ENCODE assay signal across 8 cellular contexts in the genomic region with DNA sequence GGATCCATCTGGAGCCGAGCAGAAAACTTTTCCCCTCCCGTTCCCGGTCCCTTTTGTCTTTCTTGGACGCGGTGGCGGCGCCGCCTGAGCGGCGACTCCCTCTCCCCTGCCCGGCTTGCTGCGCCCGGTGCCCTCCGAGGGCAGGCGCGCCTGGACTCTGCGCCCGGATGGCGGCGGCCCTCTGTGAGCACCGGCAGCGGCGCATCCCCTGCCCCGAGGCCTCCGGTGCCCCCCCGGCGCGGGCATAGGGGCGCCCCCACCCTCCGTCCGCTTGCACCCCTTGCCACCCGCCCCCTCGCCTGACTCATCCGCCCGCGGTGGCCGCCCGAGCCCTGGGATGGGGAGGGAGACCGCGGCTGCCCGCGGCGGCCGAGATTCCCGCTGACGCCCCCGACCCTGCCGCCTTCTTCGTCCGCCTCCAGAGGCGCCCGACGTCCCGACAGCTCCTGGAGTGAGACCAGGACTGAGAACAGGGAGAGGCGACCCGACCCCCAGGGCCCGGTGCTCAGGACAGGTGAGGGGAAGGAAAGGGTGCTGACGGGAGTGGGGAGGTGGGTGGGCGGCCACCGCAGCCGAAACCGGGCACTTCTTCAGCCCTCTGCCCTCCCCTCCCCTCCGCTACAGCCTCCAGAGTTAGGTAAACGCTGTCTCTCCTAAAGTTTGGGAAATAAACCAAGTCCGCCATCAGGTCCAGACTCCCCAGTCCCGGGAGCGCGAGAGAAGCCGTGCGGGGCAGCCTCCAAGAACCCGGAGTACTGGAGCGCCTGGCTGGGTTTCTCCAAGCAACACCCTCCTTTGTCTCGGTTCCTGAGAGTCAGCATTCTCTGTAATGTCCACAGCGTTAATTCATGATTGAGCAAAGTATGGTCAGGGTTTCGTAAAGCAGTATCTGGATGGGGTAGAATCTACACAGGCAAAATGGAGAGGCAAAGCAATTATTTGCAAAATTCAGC. TPM values are rescaled to one million over a fixed set of nuclear protein-coding genes. Genes with fewer than 3 reads are reported as not detected.
DNase-seq lines count a peak whose midpoint lies in the region; ATAC-seq, FAIRE-seq and TF ChIP-seq lines count a peak whose summit lies in the region.

A gene (plus strand): TSS at position 7 of the 953 bp plus-strand sequence. CDS start 74,406 bp downstream, outside the sequence.

- H4K20me1 ChIP-seq in IMR-90 (ENCODE audit: insufficient read depth, low read length): peaks cover 10% of the 10 kb centered on the region; the same call in 1 of the 2 replicates

- FAIRE-seq in GM19239 (lab: Jason Lieb, UNC): peak; percentile 40

- peak within 1 kb of the TSS; percentile 73; the same call in 1 of the 2 replicates for H3K23ac ChIP-seq in IMR-90 (ENCODE audit: low read depth, low read length)

- H3K18ac ChIP-seq in IMR-90 (ENCODE audit: low read depth, low read length): peak within 1 kb of the TSS; percentile 89

- TF ChIP-seq CTCF in IMR-90 (conservative IDR thresholded peaks at IDR 0.05; ENCODE audit: low read depth, low read length) (peak; percentile 43), thyroid gland (IDR thresholded peaks at IDR 0.05) (no peak)

- peak within 1 kb of the TSS; percentile 82 for H3K27ac ChIP-seq in IMR-90 (ENCODE audit: insufficient read depth, low read length)
- H3K27ac ChIP-seq in naive thymus-derived CD4-positive, alpha-beta T cell (ENCODE audit: low read depth, low read length): no peak within 1 kb of the TSS
- H3K27ac ChIP-seq in thyroid gland: peak within 1 kb of the TSS in 2 of 3 donors; percentile 48 to 62

- H2BK15ac ChIP-seq in IMR-90 (ENCODE audit: low read depth, low read length): peak within 1 kb of the TSS; percentile 13; the same call in 1 of the 3 replicates

- no peak for DNase-seq in GM19239 (ENCODE audit: insufficient read length, low spot score)
- DNase-seq in IMR-90: peak; percentile 51
- DNase-seq in activated T-cell treated with anti-CD3 and anti-CD28 coated beads, Interleukin-2, amount 50 U/mL, for 24 hours: peak; percentile 55
- peak; percentile 80 for DNase-seq in fibroblast of peridontal ligament (ENCODE audit: extremely low read depth)
- DNase-seq in naive thymus-derived CD4-positive, alpha-beta T cell: peak in 2 of 9 donors; percentile 7 to 63
- peak; percentile 6 to 14 for DNase-seq in thyroid gland
- DNase-seq in NCI-H446 (lab: John Stamatoyannopoulos, UW): no peak

- H2BK120ac ChIP-seq in IMR-90 (ENCODE audit: low read depth, low read length): peak within 1 kb of the TSS; percentile 75

- H3K9me3 Mint-ChIP-seq in activated T-cell treated with anti-CD3 and anti-CD28 coated beads, Interleukin-2, amount 50 U/mL, for 24 hours: no peaks in the 10 kb centered on the region
- peaks cover 0 to 10% (median 1%) of the 10 kb centered on the region in 11 donors for H3K9me3 Mint-ChIP-seq in naive thymus-derived CD4-positive, alpha-beta T cell

- POLR2A ChIA-PET in IMR-90 (lab: Charles Lee; ENCODE audit: unreplicated experiment): no interaction called here
- POLR2A ChIA-PET in naive thymus-derived CD4-positive, alpha-beta T cell (lab: Charles Lee): interaction anchor here (0.6 kb wide), 1 partner anchor 149 kb away, joined by 5 read pairs; no protein-coding TSS in a partner anchor

- peak within 1 kb of the TSS; percentile 89 for H3K4ac ChIP-seq in IMR-90 (ENCODE audit: low read depth, low read length)

- H4K8ac ChIP-seq in IMR-90 (ENCODE audit: low read depth in 2 of 2, low read length in 2 of 2): peak within 1 kb of the TSS; percentile 3 to 80; a peak in 2 of 4 replicates

- no peaks in the 10 kb centered on the region for H3K36me3 Mint-ChIP-seq in activated T-cell treated with anti-CD3 and anti-CD28 coated beads, Interleukin-2, amount 50 U/mL, for 24 hours (ENCODE audit: low read depth)
- peaks cover 0 to 16% (median 0%) of the 10 kb centered on the region in 5 donors for H3K36me3 Mint-ChIP-seq in naive thymus-derived CD4-positive, alpha-beta T cell

- peak within 1 kb of the TSS; percentile 69 for H3K14ac ChIP-seq in IMR-90 (replicated peaks; ENCODE audit: low read depth, low read length)

- intact Hi-C loops in IMR-90 (cut with micrococcal nuclease) (no loop called here), thyroid gland (cut with DNase I) (no loop called here)
- intact Hi-C loops in naive thymus-derived CD4-positive, alpha-beta T cell (cut with micrococcal nuclease): loop anchor here (1.0 to 5.0 kb wide), 3 partner anchors 147 to 234 kb away; no protein-coding TSS in a partner anchor

- H3K27me3 ChIP-seq in IMR-90 (ENCODE audit: control insufficient read depth, insufficient read depth, low read length): no peaks in the 10 kb centered on the region
- H3K27me3 ChIP-seq in naive thymus-derived CD4-positive, alpha-beta T cell (ENCODE audit: control insufficient read depth in 2 of 2, insufficient read depth in 2 of 2, low read length in 2 of 2): no peaks in the 10 kb centered on the region
- no peaks in the 10 kb centered on the region for H3K27me3 ChIP-seq in thyroid gland

- peak within 1 kb of the TSS; percentile 94 for H2AFZ ChIP-seq in IMR-90 (replicated peaks; ENCODE audit: low read length, poor library complexity)

- TF ChIP-seq POLR2A in IMR-90 (IDR thresholded peaks at IDR 0.05; ENCODE audit: low read depth, low read length): peak; percentile 47; the same call in 1 of the 2 replicates
- no peak for TF ChIP-seq POLR2A in thyroid gland (IDR thresholded peaks at IDR 0.05)

- peak within 1 kb of the TSS; percentile 84 for H2BK5ac ChIP-seq in IMR-90 (ENCODE audit: low read depth, low read length, poor library complexity, severe bottlenecking)

- WGBS in IMR-90 (ENCODE audit: extremely low coverage in 2 of 2, insufficient read length in 1 of 2), 2 experiments: 0% methylated on average over 9 of the region's 75 CpGs; no CpG with 5 or more reads in 1 of the 2 experiments
- 1 to 2% methylated on average over 10 to 15 of the region's 75 CpGs for WGBS in thyroid gland, 2 donors

- BruUV-seq in IMR-90 (replicated peaks; lab: Mats Ljungman, UMichigan): no TSS peak

- H3K9ac ChIP-seq in IMR-90 (ENCODE audit: low read depth, low read length): peak within 1 kb of the TSS; percentile 84

- peaks cover 5% of the 10 kb centered on the region for H3K9me1 ChIP-seq in IMR-90 (ENCODE audit: insufficient read depth, low read length)

- H3K9me3 ChIP-seq in IMR-90 (ENCODE audit: control insufficient read depth, insufficient read depth, low read length): no peaks in the 10 kb centered on the region
- no peaks in the 10 kb centered on the region for H3K9me3 ChIP-seq in naive thymus-derived CD4-positive, alpha-beta T cell (ENCODE audit: control insufficient read depth in 2 of 3, low read length in 3 of 3)
- H3K9me3 ChIP-seq in thyroid gland: no peaks in the 10 kb centered on the region

- in situ Hi-C loops in IMR-90 (cut with MboI; ENCODE audit: low sequenced_read_pairs): loop anchor here (10.0 kb wide), 1 partner anchor 329 kb away; no protein-coding TSS in a partner anchor

- H2BK20ac ChIP-seq in IMR-90 (ENCODE audit: low read depth, low read length): peak within 1 kb of the TSS; percentile 57

- peak within 1 kb of the TSS; percentile 88 for H3K4me2 ChIP-seq in IMR-90 (ENCODE audit: low read depth, low read length)

- H3K4me1 ChIP-seq in IMR-90 (ENCODE audit: control insufficient read depth, insufficient read depth, low read length) (peaks cover 5% of the 10 kb centered on the region), thyroid gland (peaks cover 0 to 11% of the 10 kb centered on the region in 2 donors)
- peaks cover 4 to 5% of the 10 kb centered on the region in 2 donors for H3K4me1 ChIP-seq in naive thymus-derived CD4-positive, alpha-beta T cell (ENCODE audit: control insufficient read depth in 2 of 2, insufficient read depth in 2 of 2, low read length in 2 of 2)

- no peak within 1 kb of the TSS; the same call in 1 of the 2 replicates for H2AK5ac ChIP-seq in IMR-90 (ENCODE audit: low read depth, low read length)

- peak within 1 kb of the TSS; percentile 53; the same call in 1 of the 2 replicates for H4K91ac ChIP-seq in IMR-90 (ENCODE audit: insufficient read depth, low read depth, low read length)

- peak within 1 kb of the TSS; percentile 26 for H4K5ac ChIP-seq in IMR-90 (ENCODE audit: low read depth, low read length)

- H3K56ac ChIP-seq in IMR-90 (ENCODE audit: extremely low read depth, insufficient read depth, low read length): peak within 1 kb of the TSS; percentile 62

- H3K27me3 Mint-ChIP-seq in activated T-cell treated with anti-CD3 and anti-CD28 coated beads, Interleukin-2, amount 50 U/mL, for 24 hours: peaks cover 29% of the 10 kb centered on the region
- H3K27me3 Mint-ChIP-seq in naive thymus-derived CD4-positive, alpha-beta T cell: peaks cover 7 to 66% (median 38%) of the 10 kb centered on the region in 5 donors

- CTCF ChIA-PET in IMR-90 (lab: Yijun Ruan, JAX): interaction anchor here (1.1 to 1.2 kb wide), 7 partner anchors 10 to 459 kb away, joined by 3 to 7 read pairs (median 4); no protein-coding TSS in a partner anchor
- CTCF ChIA-PET in naive thymus-derived CD4-positive, alpha-beta T cell (lab: Charles Lee): no interaction called here

- H3K36me3 ChIP-seq in IMR-90 (ENCODE audit: control insufficient read depth, insufficient read depth, low read length) (no peaks in the 10 kb centered on the region), thyroid gland (no peaks in the 10 kb centered on the region)
- H3K36me3 ChIP-seq in naive thymus-derived CD4-positive, alpha-beta T cell (ENCODE audit: control insufficient read depth in 2 of 3, insufficient read depth in 3 of 3, low read length in 3 of 3): no peaks in the 10 kb centered on the region

- H3K4me1 Mint-ChIP-seq in activated T-cell treated with anti-CD3 and anti-CD28 coated beads, Interleukin-2, amount 50 U/mL, for 24 hours (ENCODE audit: low read depth): peaks cover 26% of the 10 kb centered on the region
- H3K4me1 Mint-ChIP-seq in naive thymus-derived CD4-positive, alpha-beta T cell: peaks cover 7 to 26% (median 17%) of the 10 kb centered on the region in 7 donors

- H3K4me3 ChIP-seq in IMR-90 (ENCODE audit: insufficient read depth, low read depth, low read length): peak within 1 kb of the TSS; percentile 85
- H3K4me3 ChIP-seq in naive thymus-derived CD4-positive, alpha-beta T cell (ENCODE audit: low read length): peak within 1 kb of the TSS; percentile 68
- H3K4me3 ChIP-seq in thyroid gland (replicated peaks in 1 of 3): peak within 1 kb of the TSS; percentile 9 to 49 (median 12)

- peak within 1 kb of the TSS; percentile 42 for H3K27ac Mint-ChIP-seq in activated T-cell treated with anti-CD3 and anti-CD28 coated beads, Interleukin-2, amount 50 U/mL, for 24 hours
- H3K27ac Mint-ChIP-seq in naive thymus-derived CD4-positive, alpha-beta T cell: peak within 1 kb of the TSS in 2 of 9 donors; percentile 55 to 64

- peaks cover under 1 to 36% of the 10 kb centered on the region in 2 experiments; a peak in 3 of 4 replicates for H3K79me1 ChIP-seq in IMR-90 (ENCODE audit: low read depth in 1 of 2, low read length in 2 of 2)

- peak within 1 kb of the TSS; percentile 77 for H3K4me3 Mint-ChIP-seq in activated T-cell treated with anti-CD3 and anti-CD28 coated beads, Interleukin-2, amount 50 U/mL, for 24 hours
- H3K4me3 Mint-ChIP-seq in naive thymus-derived CD4-positive, alpha-beta T cell: peak within 1 kb of the TSS; percentile 66 to 90 (median 83)

- ATAC-seq in IMR-90 (ENCODE audit: low read depth) (peak; percentile 69), HG03280 (IDR thresholded peaks at IDR 0.05; ENCODE audit: unreplicated experiment) (no peak)
- peak; percentile 52 for ATAC-seq in naive thymus-derived CD4-positive, alpha-beta T cell

- peak within 1 kb of the TSS; percentile 92 for H2AK9ac ChIP-seq in IMR-90 (replicated peaks; ENCODE audit: low read depth, low read length, poor library complexity)

- dilution Hi-C loops in IMR-90 (cut with HindIII; ENCODE audit: low sequenced_read_pairs, unreplicated experiment): no loop called here

- TF ChIP-seq RAD21 in IMR-90 (IDR thresholded peaks at IDR 0.05; ENCODE audit: low read length): peak; percentile 6

RNA-seq across cellular contexts. Expression of the gene that starts here (rescaled TPM):
- 37.1 and 47.8 TPM in 2 replicates for total RNA-seq in IMR-90 (2012; rRNA removed)
- polyA plus RNA-seq in IMR-90 (2012; rRNA removed): 19.4 and 22.8 TPM in 2 replicates
- 7.1 and 11.5 TPM in 2 replicates for polyA plus RNA-seq in IMR-90 (2012; cell fraction: cytosol; rRNA removed)
- polyA plus RNA-seq in IMR-90 (2012; cell fraction: nucleus; rRNA removed; ENCODE audit: low replicate concordance): 2.3 and 6.7 TPM in 2 replicates
- 1 to 10 TPM in 2 of 5 experiments, under 1 TPM in 2, not detected in 1; 0.19 to 7.2 (median 0.99) TPM for total RNA-seq in naive thymus-derived CD4-positive, alpha-beta T cell
- under 1 TPM; 0.15 to 0.37 TPM for polyA plus RNA-seq in naive thymus-derived CD4-positive, alpha-beta T cell
- total RNA-seq in thyroid gland: 1 to 10 TPM; 2.1 to 4.6 (median 4.2) TPM

Comparison
In these comparisons a context has a peak if more than half of its experiments do, and no peak if none do; other contexts are left out.
1. DNase-seq: peak in IMR-90 (single experiment), activated T-cell treated with anti-CD3 and anti-CD28 coated beads, Interleukin-2, amount 50 U/mL, for 24 hours (single experiment), fibroblast of peridontal ligament (single experiment) and thyroid gland (2 of 2); none in GM19239 (single experiment) and NCI-H446 (0 of 2).
2. H3K4me3 ChIP-seq: peak in every context shown above with its lines; median percentile 85 in IMR-90; 68 in naive thymus-derived CD4-positive, alpha-beta T cell; 12 in thyroid gland.
3. intact Hi-C loops: an anchor here in naive thymus-derived CD4-positive, alpha-beta T cell (1.0 to 5.0 kb wide); none called in IMR-90 and thyroid gland.